In the genomic region with DNA sequence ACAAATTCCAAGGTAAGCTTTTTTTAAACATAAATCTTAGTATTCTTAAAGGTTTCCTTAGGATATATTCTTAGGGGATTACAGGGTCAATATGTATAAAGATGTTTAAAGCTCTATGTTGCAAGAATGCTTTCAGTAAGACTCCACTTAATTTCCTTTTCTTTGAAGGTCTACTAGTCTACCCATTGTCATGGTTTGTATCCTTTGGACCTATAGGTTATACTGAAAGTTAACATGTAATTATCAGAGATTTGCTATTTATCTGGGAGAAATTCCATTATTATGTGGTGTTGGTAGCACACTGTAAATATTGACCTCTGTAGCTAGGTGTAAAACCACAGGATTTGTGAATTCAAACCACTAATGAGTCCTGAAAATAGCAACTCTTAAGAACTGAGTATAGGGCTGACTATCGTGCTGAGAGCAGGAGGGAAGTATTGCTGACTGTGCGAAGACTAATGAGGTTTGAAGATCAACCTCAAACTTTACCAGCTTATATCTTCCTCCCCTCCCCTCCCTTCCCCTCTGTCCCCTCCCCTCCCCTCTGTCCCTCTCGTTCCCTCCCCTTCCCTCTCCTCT, we compare ENCODE assay signal across 9 cellular contexts.
DNase-seq lines count a peak whose midpoint lies in the region; ATAC-seq and TF ChIP-seq lines count a peak whose summit lies in the region.
"Had no signal": no experiment of that assay in that cellular context is flagged by ENCODE, and none has a peak within 500 bp of the region (broad histone marks: within the 10 kb centered on the region; RNA-seq: fewer than 3 reads in every experiment).

No MANE protein-coding gene starts in this region.

- H3K9me3 ChIP-seq in mucosa of descending colon = no peaks in the 10 kb centered on the region

- DNase-seq in DMS53 (lab: John Stamatoyannopoulos, UW) = peak; percentile 47
- no peak for DNase-seq in DMS53 treated with DMSO at 0.1 percent for 48 hours (lab: John Stamatoyannopoulos, UW; ENCODE audit: unreplicated experiment)
- no peak for DNase-seq in mucosa of descending colon
- no peak for DNase-seq in hypothalamus (lab: John Stamatoyannopoulos, UW)
- no peak for DNase-seq in NCI-H510A (lab: John Stamatoyannopoulos, UW)
- DNase-seq in NCI-H748 treated with DMSO at 0.1 percent for 48 hours (lab: John Stamatoyannopoulos, UW) = no peak
- DNase-seq: NCI-H1436 had no signal

- H3K4me1 ChIP-seq in mucosa of descending colon (ENCODE audit: low read depth) = peaks cover 2% of the 10 kb centered on the region

- intact Hi-C loops in mucosa of descending colon (cut with DNase I, micrococcal nuclease) = no loop called here

- H3K4me3 ChIP-seq in mucosa of descending colon = no peak overlapping the region

- peak; percentile 90 for ATAC-seq in GM21619 (IDR thresholded peaks at IDR 0.05; ENCODE audit: unreplicated experiment)
- ATAC-seq in HG03469 (IDR thresholded peaks at IDR 0.05; ENCODE audit: unreplicated experiment) = peak; percentile 92
- peak; percentile 17 for ATAC-seq in mucosa of descending colon

- no peaks in the 10 kb centered on the region for H3K36me3 ChIP-seq in mucosa of descending colon (ENCODE audit: low read depth)

- no peak for TF ChIP-seq CTCF in mucosa of descending colon (IDR thresholded peaks at IDR 0.05)

Comparison
In these comparisons a context has a peak if more than half of its experiments do, and no peak if none do; other contexts are left out.
1. ATAC-seq: peak in every context shown above with its lines; median percentile 92 in HG03469; 90 in GM21619; 17 in mucosa of descending colon.